ENCODE assay signal across 12 cellular contexts in genomic region chr6:67252663-67253062, GRCh38.
"Had no signal": no experiment of that assay in that cellular context is flagged by ENCODE, and none has a peak within 500 bp of the region (broad histone marks: within the 10 kb centered on the region; RNA-seq: fewer than 3 reads in every experiment).

No MANE protein-coding gene starts in this region.

- H3K4me2 ChIP-seq: hepatocyte had no signal

- H3K4me1 ChIP-seq: colonic mucosa, suprapubic skin, upper lobe of right lung had no signal

- H3K27ac ChIP-seq: colonic mucosa, hepatocyte, ovary, suprapubic skin, upper lobe of right lung had no signal

- H3K36me3 ChIP-seq: colonic mucosa, ovary, suprapubic skin, upper lobe of right lung had no signal

- H3K4me3 ChIP-seq: colonic mucosa, hepatocyte, ovary, suprapubic skin, upper lobe of right lung had no signal

- H3K79me2 ChIP-seq: hepatocyte had no signal

- H3K27me3 ChIP-seq: colonic mucosa, hepatocyte, ovary, suprapubic skin, upper lobe of right lung had no signal

- H2AFZ ChIP-seq: hepatocyte had no signal

- DNase-seq: activated CD4-positive, alpha-beta T cell treated with anti-CD3 and anti-CD28 coated beads for 48 hours; activated naive CD4-positive, alpha-beta T cell treated with Interleukin-2 at 50 U/mL for 16 hours; activated naive CD8-positive, alpha-beta T cell treated with anti-CD3 and anti-CD28 coated beads, Interleukin-2, amount 50 U/mL, for 24 hours; caudate nucleus; colonic mucosa; kidney glomerular epithelial cell; ovary; stimulated activated CD4-positive, alpha-beta T cell treated with anti-CD3 and anti-CD28 coated beads, Interleukin-2, amount 100 ng/mL, for 48 hours; stimulated activated naive CD4-positive, alpha-beta T cell treated with Interleukin-2 at 50 U/mL for 16 hours; upper lobe of right lung had no signal

- H3K9me3 ChIP-seq: colonic mucosa, ovary, suprapubic skin, upper lobe of right lung had no signal
